ENCODE assay signal across 9 cellular contexts in the genomic region with DNA sequence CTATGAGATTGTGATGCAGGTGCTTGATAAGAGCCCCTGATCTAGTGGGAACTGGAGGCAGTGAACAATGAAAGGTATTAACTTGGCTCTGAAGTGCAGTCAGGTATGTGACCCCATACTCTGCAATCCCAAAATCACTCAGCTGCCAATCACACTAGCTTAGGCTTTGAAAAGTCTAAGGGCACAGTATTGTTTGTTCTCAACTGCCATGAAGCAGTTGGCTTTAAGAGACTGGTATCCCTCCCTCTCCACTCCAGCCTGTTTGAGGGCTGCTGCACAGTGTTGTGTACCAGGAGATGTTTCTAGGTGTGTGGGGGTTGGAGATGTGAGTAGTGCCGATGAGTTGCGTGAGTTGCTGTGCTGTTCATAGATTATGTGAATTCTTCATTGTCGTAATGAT. TPM values are rescaled to one million over a fixed set of nuclear protein-coding genes. Genes with fewer than 3 reads are reported as not detected.
DNase-seq lines count a peak whose midpoint lies in the region; ATAC-seq, FAIRE-seq and TF ChIP-seq lines count a peak whose summit lies in the region.
"Had no signal": no experiment of that assay in that cellular context is flagged by ENCODE, and none has a peak within 500 bp of the region (broad histone marks: within the 10 kb centered on the region; RNA-seq: fewer than 3 reads in every experiment).

No MANE protein-coding gene starts in this region.

- peak overlapping the region; percentile 99 for H3K4me3 ChIP-seq in left ventricle myocardium inferior

- no peaks in the 10 kb centered on the region for H3K27me3 ChIP-seq in left ventricle myocardium inferior (ENCODE audit: low read depth)

- H3K4me3 Mint-ChIP-seq in naive thymus-derived CD8-positive, alpha-beta T cell = peak overlapping the region; percentile 88 to 97 (median 92)

- TF ChIP-seq POLR2A in GM12892 (IDR thresholded peaks at IDR 0.05; ENCODE audit: low read depth, low read length) = no peak

- H3K27ac Mint-ChIP-seq in naive thymus-derived CD8-positive, alpha-beta T cell = peak overlapping the region in 9 of 10 donors; percentile 12 to 96 (median 66)

- no peaks in the 10 kb centered on the region for H3K27me3 Mint-ChIP-seq in naive thymus-derived CD8-positive, alpha-beta T cell

- FAIRE-seq in GM12892 (lab: Jason Lieb, UNC) = no peak

- DNase-seq in left ventricle myocardium inferior = no peak
- no peak for DNase-seq in left ventricle myocardium superior
- peak in 3 of 61 donors; percentile 19 to 59 (median 24) for DNase-seq in caudate nucleus (lab: John Stamatoyannopoulos, UW)
- DNase-seq in naive thymus-derived CD8-positive, alpha-beta T cell = no peak
- no peak for DNase-seq in stimulated activated CD4-positive, alpha-beta T cell treated with anti-CD3 and anti-CD28 coated beads, Interleukin-15, amount 100 ng/mL, for 24 hours
- no peak for DNase-seq in stimulated activated CD4-positive, alpha-beta T cell treated with anti-CD3 and anti-CD28 coated beads, Interleukin-2, amount 100 ng/mL, for 48 hours
- DNase-seq in GM12892 (ENCODE audit: insufficient read length) = no peak
- DNase-seq: NCI-H2029 had no signal

- intact Hi-C loops in left ventricle myocardium inferior (cut with micrococcal nuclease) (loop anchor here (5.0 kb wide), 1 partner anchor 33 kb away; no protein-coding TSS in a partner anchor), left ventricle myocardium superior (cut with micrococcal nuclease) (loop anchor here (5.0 to 10.0 kb wide), 2 partner anchors 33 to 91 kb away; no protein-coding TSS in a partner anchor)

- peak overlapping the region; percentile 97 for H3K27ac ChIP-seq in left ventricle myocardium inferior (replicated peaks)
- peak overlapping the region; percentile 39 for H3K27ac ChIP-seq in caudate nucleus (ENCODE audit: low read depth, low read length)

- ATAC-seq in left ventricle myocardium superior (no peak), HG03159 (IDR thresholded peaks at IDR 0.05; ENCODE audit: unreplicated experiment) (no peak)
- no peak for ATAC-seq in naive thymus-derived CD8-positive, alpha-beta T cell

- H3K36me3 Mint-ChIP-seq in naive thymus-derived CD8-positive, alpha-beta T cell = peaks cover 0 to 3% (median 0%) of the 10 kb centered on the region in 3 donors

- H3K9me3 ChIP-seq in left ventricle myocardium inferior (replicated peaks) = no peaks in the 10 kb centered on the region

- no peak for TF ChIP-seq CTCF in left ventricle myocardium inferior (IDR thresholded peaks at IDR 0.05; ENCODE audit: borderline replicate concordance)

- POLR2A ChIA-PET in naive thymus-derived CD8-positive, alpha-beta T cell (lab: Charles Lee) = interaction anchor here (0.7 to 7.7 kb wide), 10 partner anchors 10 to 1739 kb away, joined by 3 to 104 read pairs (median 10); no protein-coding TSS in a partner anchor

- peaks cover 39 to 78% (median 77%) of the 10 kb centered on the region in 4 donors for H3K4me1 Mint-ChIP-seq in naive thymus-derived CD8-positive, alpha-beta T cell

- H3K9me3 Mint-ChIP-seq in naive thymus-derived CD8-positive, alpha-beta T cell = no peaks in the 10 kb centered on the region

- H3K4me1 ChIP-seq in left ventricle myocardium inferior = peaks cover 95% of the 10 kb centered on the region

- no peaks in the 10 kb centered on the region for H3K36me3 ChIP-seq in left ventricle myocardium inferior

RNA-seq across cellular contexts. Expression of a gene that starts 2.4 kb away (rescaled TPM):
- 36.3 TPM for total RNA-seq in left ventricle myocardium inferior
- total RNA-seq in left ventricle myocardium superior = 38.9 TPM
- total RNA-seq in naive thymus-derived CD8-positive, alpha-beta T cell = 10 to 100 TPM; 73.5 to 75.0 TPM
- polyA plus RNA-seq in naive thymus-derived CD8-positive, alpha-beta T cell = 10 to 100 TPM; 22.0 to 28.7 (median 25.2) TPM
- 2.0 TPM for polyA plus RNA-seq in GM12892 (2012; ENCODE audit: missing spikeins)
